Comparison of ENCODE assay signal across 12 cellular contexts in the genomic region with DNA sequence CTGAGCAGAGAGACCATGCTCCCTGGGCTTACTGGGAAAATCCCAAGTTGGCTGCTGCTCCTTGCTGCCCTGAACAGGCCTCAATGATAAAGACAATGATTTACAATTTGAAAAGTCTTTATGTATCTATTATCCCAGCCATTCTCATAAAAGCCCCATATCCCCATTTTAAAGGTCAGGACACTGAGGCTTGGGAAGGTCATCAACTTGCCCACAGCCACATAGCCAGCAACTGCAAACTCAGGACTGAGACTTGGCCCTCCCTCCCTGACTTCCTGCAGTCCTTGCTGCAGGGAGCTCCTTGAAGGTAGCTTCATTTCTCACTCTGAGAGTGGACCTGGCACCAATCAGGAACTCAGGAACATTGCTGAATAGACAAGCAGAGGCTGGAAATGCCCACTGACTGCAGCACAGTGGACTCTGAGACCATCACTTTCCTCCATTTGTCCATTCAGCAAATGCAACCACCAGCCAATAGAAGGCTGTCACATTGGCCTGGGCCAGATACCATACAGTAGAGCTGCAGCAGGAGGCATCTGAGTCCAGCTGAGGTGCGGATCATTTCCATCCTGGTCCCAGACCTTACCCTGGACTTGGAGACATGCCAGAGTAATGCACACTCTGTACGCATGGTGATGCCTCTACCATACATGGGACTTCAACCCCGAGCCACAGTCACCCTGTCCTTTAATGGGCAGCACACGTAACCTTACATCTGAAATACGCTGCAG. TPM values are rescaled to one million over a fixed set of nuclear protein-coding genes. Genes with fewer than 3 reads are reported as not detected.
DNase-seq lines count a peak whose midpoint lies in the region; ATAC-seq, FAIRE-seq and TF ChIP-seq lines count a peak whose summit lies in the region.
"Had no signal": no experiment of that assay in that cellular context is flagged by ENCODE, and none has a peak within 500 bp of the region (broad histone marks: within the 10 kb centered on the region; RNA-seq: fewer than 3 reads in every experiment).

No MANE protein-coding gene starts in this region.

- POLR2A ChIA-PET in PC-9 (lab: Charles Lee; ENCODE audit: unreplicated experiment): no interaction called here

- H3K9me3 ChIP-seq in PC-9 (ENCODE audit: insufficient read depth, low read depth): no peaks in the 10 kb centered on the region
- H3K9me3 ChIP-seq in fibroblast of lung (ENCODE audit: control insufficient read depth, insufficient read depth, low read depth, low read length): no peaks in the 10 kb centered on the region
- no peaks in the 10 kb centered on the region for H3K9me3 ChIP-seq in small intestine (ENCODE audit: control insufficient read depth, low read depth)
- H3K9me3 ChIP-seq: suprapubic skin had no signal

- peaks cover 7% of the 10 kb centered on the region; the same call in 1 of the 2 replicates for H3F3A ChIP-seq in PC-9 (ENCODE audit: insufficient read depth, low read depth)

- H3K9ac ChIP-seq in fibroblast of lung (ENCODE audit: insufficient read depth, low read length): no peak overlapping the region

- DNase-seq in H7 (peak; percentile 18), PC-9 (no peak), fibroblast of lung (ENCODE audit: low read depth in 2 of 2) (no peak), small intestine (peak; percentile 89), GM19239 (ENCODE audit: insufficient read length, low spot score) (no peak), NCI-H1105 treated with DMSO at 0.1 percent for 48 hours (lab: John Stamatoyannopoulos, UW) (no peak)
- DNase-seq: COR-L47, RPMI8226 had no signal

- ATAC-seq in GM21526 (IDR thresholded peaks at IDR 0.05; ENCODE audit: low FRiP score, unreplicated experiment): no peak
- ATAC-seq in HG02938 (IDR thresholded peaks at IDR 0.05; ENCODE audit: unreplicated experiment): no peak

- H3K27me3 ChIP-seq in H7 (ENCODE audit: control insufficient read depth, insufficient read depth, low read length): no peaks in the 10 kb centered on the region
- no peaks in the 10 kb centered on the region for H3K27me3 ChIP-seq in PC-9 (ENCODE audit: insufficient read depth, low read depth)
- H3K27me3 ChIP-seq in fibroblast of lung (ENCODE audit: control insufficient read depth, insufficient read depth, low read length): no peaks in the 10 kb centered on the region
- no peaks in the 10 kb centered on the region for H3K27me3 ChIP-seq in small intestine (ENCODE audit: control insufficient read depth in 2 of 2, insufficient read depth in 2 of 2, low read length in 2 of 2)
- H3K27me3 ChIP-seq: suprapubic skin had no signal

- CTCF ChIA-PET in PC-9 (lab: Charles Lee): interaction anchor here (0.8 kb wide), 1 partner anchor 16 kb away, joined by 3 read pairs; no protein-coding TSS in a partner anchor

- H3K4me3 ChIP-seq in H7 (ENCODE audit: insufficient read depth, low read depth, low read length): no peak overlapping the region
- H3K4me3 ChIP-seq in PC-9: no peak overlapping the region
- no peak overlapping the region for H3K4me3 ChIP-seq in fibroblast of lung (replicated peaks in 1 of 4; ENCODE audit: control extremely low read depth in 1 of 4, insufficient read depth in 1 of 4, low read depth in 3 of 4, low read length in 4 of 4)
- no peak overlapping the region for H3K4me3 ChIP-seq in small intestine (ENCODE audit: low read depth in 1 of 2, low read length in 2 of 2)
- H3K4me3 ChIP-seq: suprapubic skin had no signal

- FAIRE-seq in small intestine (lab: Jason Lieb, UNC) (no peak), GM19239 (lab: Jason Lieb, UNC) (no peak)

- H3K79me2 ChIP-seq in PC-9 (ENCODE audit: low read depth): peaks cover 41% of the 10 kb centered on the region
- peaks cover under 1% of the 10 kb centered on the region for H3K79me2 ChIP-seq in fibroblast of lung (ENCODE audit: control insufficient read depth, insufficient read depth, low read length)

- H3K9me2 ChIP-seq in PC-9 (ENCODE audit: insufficient read depth): no peaks in the 10 kb centered on the region

- intact Hi-C loops in PC-9 (cut with micrococcal nuclease; ENCODE audit: unreplicated experiment): loop anchor here (1.0 kb wide), 1 partner anchor 10 kb away; no protein-coding TSS in a partner anchor

- H3K4me1 ChIP-seq in PC-9 (replicated peaks; ENCODE audit: insufficient read depth): peaks cover 38% of the 10 kb centered on the region
- peaks cover 26% of the 10 kb centered on the region for H3K4me1 ChIP-seq in fibroblast of lung (ENCODE audit: control insufficient read depth, extremely low read depth, insufficient read depth, low read length)
- peaks cover 7 to 22% of the 10 kb centered on the region in 2 donors for H3K4me1 ChIP-seq in small intestine (ENCODE audit: control insufficient read depth in 2 of 2, insufficient read depth in 1 of 2, low read depth in 1 of 2, low read length in 1 of 2)

- WGBS in small intestine, 3 donors: 37 to 83% (median 57%) methylated on average over 5 of the region's 5 CpGs

- H4K20me1 ChIP-seq in PC-9 (ENCODE audit: insufficient read depth) (no peaks in the 10 kb centered on the region; the same call in 1 of the 2 replicates), fibroblast of lung (ENCODE audit: control insufficient read depth, extremely low read depth, insufficient read depth, low read length) (no peaks in the 10 kb centered on the region)

- H3K4me2 ChIP-seq in PC-9 (peak overlapping the region; percentile 37), fibroblast of lung (ENCODE audit: extremely low read depth, insufficient read depth, low read length) (peak overlapping the region; percentile 4)

- BruUV-seq in PC-9 (replicated peaks; lab: Mats Ljungman, UMichigan): no TSS peak

- H3K27ac ChIP-seq in PC-9 (peak overlapping the region; percentile 53; the same call in 1 of the 2 replicates), fibroblast of lung (ENCODE audit: insufficient read depth, low read length) (no peak overlapping the region), small intestine (ENCODE audit: low read depth in 1 of 2, low read length in 1 of 2) (peak overlapping the region; percentile 63 to 94)
- H3K27ac ChIP-seq: epithelial cell of prostate, suprapubic skin had no signal

- peaks cover 4% of the 10 kb centered on the region; the same call in 1 of the 2 replicates for H3K36me3 ChIP-seq in H7 (replicated peaks; ENCODE audit: control insufficient read depth, insufficient read depth, low read length)
- H3K36me3 ChIP-seq in PC-9 (ENCODE audit: low read depth): peaks cover 17% of the 10 kb centered on the region
- peaks cover 7% of the 10 kb centered on the region for H3K36me3 ChIP-seq in fibroblast of lung (ENCODE audit: control insufficient read depth, insufficient read depth, low read length)
- peaks cover 9 to 33% of the 10 kb centered on the region in 2 donors for H3K36me3 ChIP-seq in small intestine (ENCODE audit: control insufficient read depth in 2 of 2, insufficient read depth in 2 of 2, low read length in 2 of 2)

- TF ChIP-seq CTCF in PC-9 (conservative IDR thresholded peaks at IDR 0.05): no peak
- no peak for TF ChIP-seq CTCF in fibroblast of lung (conservative IDR thresholded peaks at IDR 0.05 in 1 of 2, IDR thresholded peaks at IDR 0.05 in 1 of 2; ENCODE audit: low read depth in 1 of 2, low read length in 2 of 2)

- H2AFZ ChIP-seq in PC-9 (no peak overlapping the region), fibroblast of lung (ENCODE audit: low read length) (no peak overlapping the region)

RNA-seq across cellular contexts. Expression of gene TNIP1, which starts 18.3 kb away (rescaled TPM):
- total RNA-seq in H7 (2014; rRNA removed; shearing (Covaris generic)): 27.3 and 38.6 TPM in 2 replicates
- total RNA-seq in PC-9 (2021): 122 and 124 TPM in 2 replicates
- 54.7 and 59.1 TPM in 2 replicates for total RNA-seq in fibroblast of lung
- 32.9 and 47.2 TPM in 2 replicates for polyA plus RNA-seq in fibroblast of lung
- 40.4 and 60.0 TPM in 2 replicates for polyA plus RNA-seq in fibroblast of lung (2012)
- 26.1 and 37.6 TPM in 2 replicates for polyA minus RNA-seq in fibroblast of lung (ENCODE audit: low replicate concordance)
- polyA plus RNA-seq in small intestine: 100 to 1,000 TPM in 2 of 3 donors, 10 to 100 TPM in 1; 97.5 to 190 (median 164) TPM

RNA-seq across cellular contexts. Expression of gene GPX3, which starts 42.2 kb away (rescaled TPM):
- 22.4 and 39.8 TPM in 2 replicates for total RNA-seq in H7 (2014; rRNA removed; shearing (Covaris generic))
- 84.6 and 93.2 TPM in 2 replicates for total RNA-seq in PC-9 (2021)
- total RNA-seq in fibroblast of lung: 126 and 182 TPM in 2 replicates
- polyA plus RNA-seq in fibroblast of lung: 217 and 267 TPM in 2 replicates
- polyA plus RNA-seq in fibroblast of lung (2012): 92.3 and 130 TPM in 2 replicates
- polyA minus RNA-seq in fibroblast of lung (ENCODE audit: low replicate concordance): 201 and 308 TPM in 2 replicates
- 1,000 to 10,000 TPM in 1 of 3 donors, 100 to 1,000 TPM in 1, 10 to 100 TPM in 1; 19.9 to 1,014 (median 191) TPM for polyA plus RNA-seq in small intestine

Comparison
In these comparisons a context has a peak if more than half of its experiments do, and no peak if none do; other contexts are left out.
1. DNase-seq: peak in H7 (single experiment) and small intestine (single experiment); none in PC-9 (0 of 2), fibroblast of lung (0 of 2), GM19239 (single experiment) and NCI-H1105 treated with DMSO at 0.1 percent for 48 hours (single experiment).